In the genomic region with DNA sequence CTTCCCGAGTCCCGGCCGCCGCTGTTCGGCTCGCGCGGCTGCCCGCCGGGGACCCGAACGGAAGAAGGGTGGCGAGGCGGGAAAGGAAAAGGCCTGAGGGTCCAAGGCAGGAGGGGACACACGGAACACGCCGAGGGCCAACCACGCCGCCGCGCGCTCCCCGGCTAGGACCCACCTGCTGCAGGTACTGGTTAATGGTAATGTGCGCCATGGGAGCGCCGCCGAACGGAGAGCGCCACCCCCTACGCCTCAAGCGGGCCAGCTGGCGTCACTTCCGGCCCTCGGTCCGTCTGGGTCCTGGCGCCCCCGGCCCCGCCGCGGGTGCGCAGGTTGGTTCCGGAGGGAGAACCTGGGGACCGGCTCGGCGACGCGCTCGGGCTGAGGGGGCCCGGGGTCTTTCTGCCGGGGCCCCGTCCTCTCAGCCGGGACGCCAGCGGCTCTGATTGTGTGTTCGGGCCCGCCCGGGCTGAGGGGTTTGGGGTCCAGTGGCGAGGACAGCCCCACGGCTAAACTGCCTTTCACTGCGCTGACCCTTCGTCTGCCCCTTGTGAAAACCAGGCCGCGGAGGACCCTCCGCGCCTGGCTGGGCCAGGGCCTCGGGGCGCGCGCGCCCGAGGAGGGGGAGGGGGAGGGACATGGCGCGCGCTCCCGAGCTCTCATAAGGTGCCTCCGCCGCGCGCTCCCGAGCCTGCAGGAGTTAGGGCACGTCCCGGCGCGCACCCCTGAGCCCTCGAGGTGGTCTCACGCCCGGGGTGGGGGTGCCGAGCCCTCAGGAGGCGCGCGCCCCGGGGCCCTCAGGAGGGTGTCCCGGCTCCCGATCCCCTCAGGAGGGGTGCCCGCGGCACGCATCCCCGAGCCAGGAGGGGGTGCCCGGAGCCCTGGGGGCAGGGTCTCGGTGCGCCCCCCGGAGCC, we compare ENCODE assay signal across 8 cellular contexts. TPM values are rescaled to one million over a fixed set of nuclear protein-coding genes. Genes with fewer than 3 reads are reported as not detected.
A peak's percentile ranks its signal among the peaks of the same experiment; 100 is the strongest.
DNase-seq lines count a peak whose midpoint lies in the region; ATAC-seq and TF ChIP-seq lines count a peak whose summit lies in the region.

Gene PCID2 (minus strand): TSS at position 246 of the 912 bp plus-strand sequence. CDS start 35 bp downstream, at position 211.

- POLR2A ChIA-PET in WTC11 (lab: Charles Lee), result interaction anchor here (0.6 to 1.5 kb wide), 6 partner anchors 10 to 287 kb away, joined by 3 read pairs; no protein-coding TSS in a partner anchor

- H3K4me1 Mint-ChIP-seq in WTC11, result peaks cover 50% of the 10 kb centered on the region
- peaks cover 40 to 51% of the 10 kb centered on the region in 2 donors for H3K4me1 Mint-ChIP-seq in immature natural killer cell

- WGBS in spleen, 5 donors, result 0 to 1% (median 0%) methylated on average over 16 to 102 of the region's 102 CpGs

- TF ChIP-seq CTCF in WTC11 (IDR thresholded peaks at IDR 0.05) (no peak), cardiac fibroblast (IDR thresholded peaks at IDR 0.05; ENCODE audit: low read depth, low read length) (no peak), spleen (IDR thresholded peaks at IDR 0.05 in 8 of 11, conservative IDR thresholded peaks at IDR 0.05 in 3 of 11) (peak in 3 of 11 experiments; percentile 21 to 35 (median 24))

- DNase-seq in ACHN (peak; percentile 88), NCI-H2196 (lab: John Stamatoyannopoulos, UW; ENCODE audit: unreplicated experiment) (peak; percentile 82), WTC11 (ENCODE audit: low spot score) (peak; percentile 89), cardiac fibroblast (ENCODE audit: low read depth in 2 of 2) (peak; percentile 90), immature natural killer cell (peak; percentile 89 to 90 (median 90)), spleen (peak; percentile 98)

- ATAC-seq in GM18868 (IDR thresholded peaks at IDR 0.05; ENCODE audit: unreplicated experiment), result peak; percentile 75
- peak; percentile 70 for ATAC-seq in HG03103 (IDR thresholded peaks at IDR 0.05; ENCODE audit: low read depth, unreplicated experiment)
- peak; percentile 75 for ATAC-seq in WTC11

- intact Hi-C loops in spleen (cut with DNase I; ENCODE audit: low total_unique reads), result loop anchor here (10.0 kb wide), 1 partner anchor 54 kb away; the partner anchor contains the start of gene PROZ

- in situ Hi-C loops in ACHN (cut with HindIII; ENCODE audit: low pct_ligation_motif_present, low pct_unique_long_range_greater_than_20kb, low sequenced_read_pairs), result no loop called here

- no peaks in the 10 kb centered on the region for H3K27me3 ChIP-seq in spleen (replicated peaks in 1 of 7)

- peaks cover 32% of the 10 kb centered on the region; the same call in 1 of the 2 replicates for H3K36me3 Mint-ChIP-seq in WTC11
- peaks cover 6 to 7% (median 7%) of the 10 kb centered on the region in 3 donors for H3K36me3 Mint-ChIP-seq in immature natural killer cell

- CTCF ChIA-PET in WTC11 (lab: Charles Lee), result interaction anchor here (0.6 to 1.6 kb wide), 2 partner anchors 30 to 354 kb away, joined by 4 read pairs; no protein-coding TSS in a partner anchor

- H3K27me3 Mint-ChIP-seq in WTC11 (ENCODE audit: low read depth), result no peaks in the 10 kb centered on the region
- H3K27me3 Mint-ChIP-seq in immature natural killer cell (ENCODE audit: low read depth in 3 of 3), result peaks cover 0 to 12% (median 0%) of the 10 kb centered on the region in 3 donors

- H3K27ac Mint-ChIP-seq in WTC11, result peak within 1 kb of the TSS; percentile 76
- peak within 1 kb of the TSS; percentile 83 to 91 (median 90) for H3K27ac Mint-ChIP-seq in immature natural killer cell

- H3K9me3 ChIP-seq in spleen, result no peaks in the 10 kb centered on the region

- H3K4me3 ChIP-seq in cardiac fibroblast (replicated peaks in 1 of 2; ENCODE audit: low read depth in 2 of 2, low read length in 2 of 2) (peak within 1 kb of the TSS; percentile 73 to 90), spleen (peak within 1 kb of the TSS; percentile 86 to 98 (median 96))

- peaks cover 0 to 41% (median 0%) of the 10 kb centered on the region in 6 donors for H3K36me3 ChIP-seq in spleen

- TF ChIP-seq POLR2A in spleen (IDR thresholded peaks at IDR 0.05), result peak in 2 of 3 donors; percentile 23 to 47

- peak within 1 kb of the TSS; percentile 93 for H3K4me3 Mint-ChIP-seq in WTC11
- peak within 1 kb of the TSS; percentile 79 to 91 (median 86) for H3K4me3 Mint-ChIP-seq in immature natural killer cell

- peak within 1 kb of the TSS; percentile 85 to 99 (median 98) for H3K27ac ChIP-seq in spleen

- H3K4me1 ChIP-seq in spleen, result peaks cover 38 to 84% (median 76%) of the 10 kb centered on the region in 6 donors

- no peaks in the 10 kb centered on the region for H3K9me3 Mint-ChIP-seq in WTC11
- no peaks in the 10 kb centered on the region for H3K9me3 Mint-ChIP-seq in immature natural killer cell

TF ChIP-seq in WTC11, 78 proteins besides CTCF, POLR2A, EP300 and RAD21 (continues in another document):
- TF ChIP-seq FOXP4 (CRISPR knock-in tag; IDR thresholded peaks at IDR 0.05) (no peak), TCF7 (CRISPR knock-in tag; IDR thresholded peaks at IDR 0.05; ENCODE audit: low read depth) (no peak), RELA (CRISPR knock-in tag; IDR thresholded peaks at IDR 0.05; ENCODE audit: borderline replicate concordance) (peak; percentile 41; the same call in 1 of the 2 replicates), ZNF317 (CRISPR knock-in tag; IDR thresholded peaks at IDR 0.05; ENCODE audit: borderline replicate concordance, low read depth) (no peak), NR3C1 (CRISPR knock-in tag; conservative IDR thresholded peaks at IDR 0.05; ENCODE audit: low read depth) (no peak), RORB (CRISPR knock-in tag; IDR thresholded peaks at IDR 0.05) (no peak), OVOL2 (CRISPR knock-in tag; IDR thresholded peaks at IDR 0.05; ENCODE audit: borderline replicate concordance) (no peak), ZNF138 (CRISPR knock-in tag; conservative IDR thresholded peaks at IDR 0.05) (no peak), ZNF671 (CRISPR knock-in tag; IDR thresholded peaks at IDR 0.05) (peak; percentile 68; the same call in 1 of the 2 replicates), ZNF396 (CRISPR knock-in tag; IDR thresholded peaks at IDR 0.05; ENCODE audit: borderline replicate concordance) (no peak), MAX (CRISPR knock-in tag; IDR thresholded peaks at IDR 0.05) (peak; percentile 84), ZNF232 (CRISPR knock-in tag; IDR thresholded peaks at IDR 0.05) (peak; percentile 94), USF2 (CRISPR knock-in tag; IDR thresholded peaks at IDR 0.05) (0 out of 2 replicates have a peak, but pooled peaks have one; percentile 42), PRRX2 (CRISPR knock-in tag; IDR thresholded peaks at IDR 0.05) (no peak), E2F4 (CRISPR knock-in tag; IDR thresholded peaks at IDR 0.05; ENCODE audit: borderline replicate concordance, low read depth) (peak; percentile 71; the same call in 1 of the 2 replicates), HMGA2 (CRISPR knock-in tag; IDR thresholded peaks at IDR 0.05) (no peak), CREB1 (CRISPR knock-in tag; IDR thresholded peaks at IDR 0.05) (no peak), NR1H2 (CRISPR knock-in tag; IDR thresholded peaks at IDR 0.05) (no peak)
- TF ChIP-seq, protein P1, sequence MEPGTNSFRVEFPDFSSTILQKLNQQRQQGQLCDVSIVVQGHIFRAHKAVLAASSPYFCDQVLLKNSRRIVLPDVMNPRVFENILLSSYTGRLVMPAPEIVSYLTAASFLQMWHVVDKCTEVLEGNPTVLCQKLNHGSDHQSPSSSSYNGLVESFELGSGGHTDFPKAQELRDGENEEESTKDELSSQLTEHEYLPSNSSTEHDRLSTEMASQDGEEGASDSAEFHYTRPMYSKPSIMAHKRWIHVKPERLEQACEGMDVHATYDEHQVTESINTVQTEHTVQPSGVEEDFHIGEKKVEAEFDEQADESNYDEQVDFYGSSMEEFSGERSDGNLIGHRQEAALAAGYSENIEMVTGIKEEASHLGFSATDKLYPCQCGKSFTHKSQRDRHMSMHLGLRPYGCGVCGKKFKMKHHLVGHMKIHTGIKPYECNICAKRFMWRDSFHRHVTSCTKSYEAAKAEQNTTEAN (CRISPR knock-in tag; IDR thresholded peaks at IDR 0.05), result peak; percentile 81; the same call in 1 of the 2 replicates

RNA-seq across cellular contexts. Expression of gene PCID2, which starts in this region (rescaled TPM):
- 64.9 to 69.4 TPM (median 68.5 TPM) in 3 replicates for total RNA-seq in WTC11 (2021)
- polyA plus RNA-seq in immature natural killer cell, result 10 to 100 TPM; 47.8 to 63.2 (median 60.2) TPM
- 10 to 100 TPM; 38.4 to 71.0 (median 49.9) TPM for total RNA-seq in spleen
- polyA plus RNA-seq in spleen, result 10 to 100 TPM; 34.3 to 45.6 (median 41.2) TPM

Comparison
In these comparisons a context has a peak if more than half of its experiments do, and no peak if none do; other contexts are left out.
1. Peak in every context shown above with its lines: DNase-seq, ATAC-seq, H3K4me3 ChIP-seq and H3K27ac ChIP-seq.